In genomic region chr5:146818790-146819189, GRCh38 we compare ENCODE assay signal across 22 cellular contexts. TPM values are rescaled to one million over a fixed set of nuclear protein-coding genes. Genes with fewer than 3 reads are reported as not detected.
"Had no signal": no experiment of that assay in that cellular context is flagged by ENCODE, and none has a peak within 500 bp of the region (broad histone marks: within the 10 kb centered on the region; RNA-seq: fewer than 3 reads in every experiment).

No MANE protein-coding gene starts in this region.

- H3K27me3 ChIP-seq: foreskin keratinocyte, left lung, spleen, upper lobe of left lung had no signal

- H3K36me3 ChIP-seq: left lung, spleen, upper lobe of left lung had no signal

- H3K9me3 ChIP-seq: left lung, spleen, upper lobe of left lung had no signal

- H3K36me3 Mint-ChIP-seq: activated naive CD8-positive, alpha-beta T cell treated with anti-CD3 and anti-CD28 coated beads, Interleukin-2, amount 10 ng/mL, durations not matched to agents 7 days and 5 days; natural killer cell; WTC11 had no signal

- DNase-seq: activated CD4-positive, alpha-beta T cell treated with anti-CD3 and anti-CD28 coated beads, Interleukin-2, amount 50 U/mL, for 48 hours; activated CD8-positive, alpha-beta memory T cell treated with anti-CD3 and anti-CD28 coated beads, Interleukin-2, amount 50 U/mL, for 48 hours; activated naive CD4-positive, alpha-beta T cell treated with anti-CD3 and anti-CD28 coated beads for 36 hours; activated naive CD8-positive, alpha-beta T cell treated with anti-CD3 and anti-CD28 coated beads, Interleukin-2, amount 10 ng/mL, durations not matched to agents 7 days and 5 days; activated T-cell treated with anti-CD3 and anti-CD28 coated beads, Interleukin-2, amount 50 U/mL, for 48 hours; amniotic stem cell; cerebellar nuclear complex; foreskin keratinocyte; immature natural killer cell; left lung; natural killer cell; retina; spleen; stimulated activated CD4-positive, alpha-beta T cell treated with anti-CD3 and anti-CD28 coated beads, Interleukin-4, amount 100 ng/mL, for 4 hours; stimulated activated naive CD8-positive, alpha-beta T cell treated with anti-CD3 and anti-CD28 coated beads, Interleukin-15, Interleukin-2, amounts not matched to agents 100 U/mL and 50 U/mL, for 24 hours; T-helper 1 cell; upper lobe of left lung had no signal

- H3K4me1 ChIP-seq: foreskin keratinocyte, spleen had no signal

- H3K27ac ChIP-seq: coronary artery, foreskin keratinocyte, left lung, spleen, upper lobe of left lung had no signal

- H3K4me3 ChIP-seq: coronary artery, left lung, spleen, upper lobe of left lung had no signal

- H3K4me3 Mint-ChIP-seq: activated naive CD4-positive, alpha-beta T cell treated with anti-CD3 and anti-CD28 coated beads for 36 hours; activated naive CD8-positive, alpha-beta T cell treated with anti-CD3 and anti-CD28 coated beads, Interleukin-2, amount 10 ng/mL, durations not matched to agents 7 days and 5 days; immature natural killer cell; natural killer cell; WTC11 had no signal

- H3K9me3 Mint-ChIP-seq: activated naive CD4-positive, alpha-beta T cell treated with anti-CD3 and anti-CD28 coated beads for 36 hours; activated naive CD8-positive, alpha-beta T cell treated with anti-CD3 and anti-CD28 coated beads, Interleukin-2, amount 10 ng/mL, durations not matched to agents 7 days and 5 days; immature natural killer cell; natural killer cell had no signal

- H3K27ac Mint-ChIP-seq: activated naive CD4-positive, alpha-beta T cell treated with anti-CD3 and anti-CD28 coated beads for 36 hours; activated naive CD8-positive, alpha-beta T cell treated with anti-CD3 and anti-CD28 coated beads, Interleukin-2, amount 10 ng/mL, durations not matched to agents 7 days and 5 days; immature natural killer cell; natural killer cell; progenitor cell of endocrine pancreas; WTC11 had no signal

- ATAC-seq: foreskin keratinocyte; left lung; natural killer cell; stimulated activated naive CD8-positive, alpha-beta T cell treated with anti-CD3 and anti-CD28 coated beads, Interleukin-15, Interleukin-2, amounts not matched to agents 100 U/mL and 50 U/mL, for 24 hours; WTC11 had no signal

RNA-seq across cellular contexts. Expression of gene PPP2R2B, which starts 59.8 kb away (rescaled TPM):
- total RNA-seq: activated naive CD4-positive, alpha-beta T cell treated with anti-CD3 and anti-CD28 coated beads for 36 hours; lung microvascular endothelial cell; osteoblast had no signal
- polyA plus RNA-seq: foreskin keratinocyte had no signal
